In the genomic region with DNA sequence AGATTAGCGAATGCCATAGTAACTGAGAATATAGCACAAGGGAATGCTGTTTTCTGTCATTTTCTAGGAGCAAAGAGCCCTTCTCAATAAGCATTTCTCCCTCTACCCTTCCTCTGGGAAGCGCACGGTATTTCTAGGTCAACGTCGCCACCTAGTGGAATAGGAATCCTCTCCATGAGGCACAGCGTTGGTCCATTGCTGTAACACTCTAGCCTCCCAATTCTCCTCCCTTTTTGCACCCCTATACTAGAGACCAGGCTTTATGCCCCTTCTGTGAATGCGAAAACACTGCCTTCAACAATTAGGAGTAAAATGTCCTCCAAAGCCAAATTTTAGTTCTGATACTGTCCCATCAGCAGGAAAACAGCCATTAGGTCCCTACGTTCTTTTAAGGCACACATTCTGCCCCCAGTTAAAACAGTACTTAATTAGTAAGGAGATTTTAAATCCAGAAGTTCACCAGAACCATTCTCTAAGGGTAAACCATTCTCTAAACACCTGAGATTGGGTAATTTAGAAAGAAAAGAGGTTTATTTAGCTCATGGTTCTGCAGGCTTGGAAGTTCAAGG, we compare ENCODE assay signal across 9 cellular contexts. TPM values are rescaled to one million over a fixed set of nuclear protein-coding genes. Genes with fewer than 3 reads are reported as not detected.
DNase-seq lines count a peak whose midpoint lies in the region; ATAC-seq and TF ChIP-seq lines count a peak whose summit lies in the region.
"Had no signal": no experiment of that assay in that cellular context is flagged by ENCODE, and none has a peak within 500 bp of the region (broad histone marks: within the 10 kb centered on the region; RNA-seq: fewer than 3 reads in every experiment).

No MANE protein-coding gene starts in this region.

- H3K4me1 ChIP-seq in HEK293 (ENCODE audit: control insufficient read depth, insufficient read depth, low read length): no peaks in the 10 kb centered on the region

- no peaks in the 10 kb centered on the region for H3K9me3 ChIP-seq in HEK293 (ENCODE audit: control insufficient read depth, insufficient read depth, low read depth, low read length)
- no peaks in the 10 kb centered on the region for H3K9me3 ChIP-seq in T-helper 17 cell (ENCODE audit: control insufficient read depth, low read length, poor library complexity, severe bottlenecking)

- H3K36me3 ChIP-seq in HEK293 (ENCODE audit: control insufficient read depth in 2 of 2, insufficient read depth in 1 of 2, low read length in 2 of 2): no peaks in the 10 kb centered on the region

- CTCF ChIA-PET in HEK293 (lab: Yijun Ruan, JAX): interaction anchor here (0.7 to 1.9 kb wide), 9 partner anchors 13 to 1407 kb away, joined by 3 to 7 read pairs (median 4); no protein-coding TSS in a partner anchor

- POLR2A ChIA-PET in HEK293 (lab: Yijun Ruan, JAX): no interaction called here

- no peak overlapping the region for H3K27ac ChIP-seq in HEK293 (ENCODE audit: extremely low read depth, low read depth, low read length)

- no peak overlapping the region for H3K4me3 Mint-ChIP-seq in T-helper 17 cell

- H3K36me3 Mint-ChIP-seq in T-helper 17 cell (ENCODE audit: low read depth): no peaks in the 10 kb centered on the region

- no peak for DNase-seq in activated CD4-positive, CD25-positive, alpha-beta regulatory T cell treated with anti-CD3 and anti-CD28 coated beads, Interleukin-2, amount 50 U/mL, for 72 hours
- DNase-seq in NCI-H128 (lab: John Stamatoyannopoulos, UW; ENCODE audit: unreplicated experiment): peak; percentile 44
- DNase-seq in T-helper 17 cell: peak in 2 of 3 donors; percentile 11 to 27
- peak; percentile 85 for DNase-seq in choroid plexus epithelial cell (ENCODE audit: low read depth)
- DNase-seq in left kidney (ENCODE audit: low read depth, low spot score): peak; percentile 89
- DNase-seq in stimulated activated CD4-positive, alpha-beta T cell treated with anti-CD3 and anti-CD28 coated beads, TNF-alpha, amount 100 ng/mL, for 48 hours (ENCODE audit: low read depth in 3 of 3): peak in 2 of 3 donors; percentile 24 to 39

- ATAC-seq in activated CD4-positive, CD25-positive, alpha-beta regulatory T cell treated with anti-CD3 and anti-CD28 coated beads, Interleukin-2, amount 50 U/mL, for 24 hours: peak; percentile 65 to 67
- ATAC-seq in T-helper 17 cell: peak; percentile 75

- peak; percentile 56; the same call in 1 of the 2 replicates for TF ChIP-seq CTCF in HEK293 (tag by site-specific recombination; IDR thresholded peaks at IDR 0.05)
- TF ChIP-seq CTCF in choroid plexus epithelial cell (conservative IDR thresholded peaks at IDR 0.05; ENCODE audit: low read depth, low read length): peak; percentile 89

- H3K27me3 Mint-ChIP-seq in T-helper 17 cell: peaks cover 18% of the 10 kb centered on the region

- H3K4me3 ChIP-seq in HEK293 (ENCODE audit: low read depth, low read length) (no peak overlapping the region), choroid plexus epithelial cell (ENCODE audit: low read depth, low read length) (peak overlapping the region; percentile 25)

- no peak overlapping the region for H3K27ac Mint-ChIP-seq in T-helper 17 cell

- H3K4me1 Mint-ChIP-seq in T-helper 17 cell: peaks cover 8% of the 10 kb centered on the region

TF ChIP-seq in HEK293, 187 proteins besides CTCF, POLR2A, EP300 and RAD21:
- peak; percentile 93 for TF ChIP-seq ZNF654 (tag by site-specific recombination; IDR thresholded peaks at IDR 0.05; ENCODE audit: low read depth)
- no peak for TF ChIP-seq HOXA7 (CRISPR knock-in tag; IDR thresholded peaks at IDR 0.05; ENCODE audit: borderline replicate concordance)
- TF ChIP-seq ZNF302 (tag by site-specific recombination; IDR thresholded peaks at IDR 0.05; ENCODE audit: low read depth): no peak
- no peak for TF ChIP-seq MYNN (tag by site-specific recombination; IDR thresholded peaks at IDR 0.05; ENCODE audit: borderline replicate concordance)
- 0 out of 2 replicates have a peak, but pooled peaks have one; percentile 24 for TF ChIP-seq GLIS1 (tag by site-specific recombination; IDR thresholded peaks at IDR 0.05)

RNA-seq across cellular contexts. Expression of a gene that starts 12.8 kb away (rescaled TPM):
- 1 to 10 TPM; 3.3 to 3.9 TPM for total RNA-seq in T-helper 17 cell

RNA-seq across cellular contexts. Expression of a gene that starts 28.4 kb away (rescaled TPM):
- 1 to 10 TPM; 3.5 to 4.1 TPM for total RNA-seq in T-helper 17 cell

RNA-seq across cellular contexts. Expression of a gene that starts 29.7 kb away (rescaled TPM):
- not detected for total RNA-seq in T-helper 17 cell

RNA-seq across cellular contexts. Expression of a gene that starts 41.5 kb away (rescaled TPM):
- not detected for total RNA-seq in T-helper 17 cell
- total RNA-seq: lower leg skin had no signal
